Comparison of ENCODE assay signal across 12 cellular contexts in genomic region chr3:125137432-125138033, GRCh38.
DNase-seq lines count a peak whose midpoint lies in the region; ATAC-seq and TF ChIP-seq lines count a peak whose summit lies in the region.
"Had no signal": no experiment of that assay in that cellular context is flagged by ENCODE, and none has a peak within 500 bp of the region (broad histone marks: within the 10 kb centered on the region; RNA-seq: fewer than 3 reads in every experiment).

No MANE protein-coding gene starts in this region.

- peaks cover 0 to 2% of the 10 kb centered on the region in 2 experiments; a peak in 1 of 4 replicates for H3K79me1 ChIP-seq in IMR-90 (ENCODE audit: low read depth in 1 of 2, low read length in 2 of 2)

- H3K4me1 ChIP-seq in IMR-90 (ENCODE audit: control insufficient read depth, insufficient read depth, low read length): peaks cover 24% of the 10 kb centered on the region
- H3K4me1 ChIP-seq in naive thymus-derived CD4-positive, alpha-beta T cell (ENCODE audit: control insufficient read depth in 2 of 2, insufficient read depth in 2 of 2, low read length in 2 of 2): peaks cover 14 to 35% of the 10 kb centered on the region in 2 donors

- 68% methylated on average over 6 of the region's 16 CpGs; no CpG with 5 or more reads in 1 of the 2 experiments for WGBS in IMR-90 (ENCODE audit: extremely low coverage in 2 of 2, insufficient read length in 1 of 2), 2 experiments

- peaks cover 60% of the 10 kb centered on the region for H3K4me1 Mint-ChIP-seq in chondrocyte (ENCODE audit: low read depth)
- peaks cover 20 to 65% (median 41%) of the 10 kb centered on the region in 7 donors for H3K4me1 Mint-ChIP-seq in naive thymus-derived CD4-positive, alpha-beta T cell

- 0 out of 2 replicates have a peak overlapping the region, but pooled peaks have one; percentile 31 for H3K23ac ChIP-seq in IMR-90 (ENCODE audit: low read depth, low read length)

- TF ChIP-seq CTCF in IMR-90 (conservative IDR thresholded peaks at IDR 0.05; ENCODE audit: low read depth, low read length) (no peak), chondrocyte (IDR thresholded peaks at IDR 0.05) (no peak)

- no peaks in the 10 kb centered on the region for H3K27me3 ChIP-seq in IMR-90 (ENCODE audit: control insufficient read depth, insufficient read depth, low read length)
- H3K27me3 ChIP-seq in naive thymus-derived CD4-positive, alpha-beta T cell (ENCODE audit: control insufficient read depth in 2 of 2, insufficient read depth in 2 of 2, low read length in 2 of 2): no peaks in the 10 kb centered on the region

- H4K8ac ChIP-seq in IMR-90 (ENCODE audit: low read depth in 2 of 2, low read length in 2 of 2): peak overlapping the region in 1 of 2 experiments; percentile 67; a peak in 3 of 4 replicates

- H2BK15ac ChIP-seq in IMR-90 (ENCODE audit: low read depth, low read length): peak overlapping the region; percentile 29

- no peaks in the 10 kb centered on the region for H3K9me3 Mint-ChIP-seq in chondrocyte (ENCODE audit: low read depth)
- no peaks in the 10 kb centered on the region for H3K9me3 Mint-ChIP-seq in naive thymus-derived CD4-positive, alpha-beta T cell
- H3K9me3 Mint-ChIP-seq: activated CD4-positive, alpha-beta memory T cell treated with anti-CD3 and anti-CD28 coated beads for 36 hours had no signal

- peak overlapping the region; percentile 58 for H2AK9ac ChIP-seq in IMR-90 (replicated peaks; ENCODE audit: low read depth, low read length, poor library complexity)

- in situ Hi-C loops in IMR-90 (cut with MboI; ENCODE audit: low sequenced_read_pairs): no loop called here

- H2AK5ac ChIP-seq in IMR-90 (ENCODE audit: low read depth, low read length): peak overlapping the region; percentile 98

- CTCF ChIA-PET in IMR-90 (lab: Yijun Ruan, JAX): interaction anchor here (1.0 kb wide), 1 partner anchor 22 kb away, joined by 3 read pairs; no protein-coding TSS in a partner anchor
- CTCF ChIA-PET in naive thymus-derived CD4-positive, alpha-beta T cell (lab: Charles Lee): no interaction called here

- H2BK20ac ChIP-seq in IMR-90 (ENCODE audit: low read depth, low read length): peak overlapping the region; percentile 59; the same call in 1 of the 2 replicates

- H3K27ac Mint-ChIP-seq in chondrocyte (ENCODE audit: unreplicated experiment): peak overlapping the region; percentile 55
- peak overlapping the region in 5 of 9 donors; percentile 7 to 55 (median 19) for H3K27ac Mint-ChIP-seq in naive thymus-derived CD4-positive, alpha-beta T cell
- H3K27ac Mint-ChIP-seq: activated CD4-positive, alpha-beta memory T cell treated with anti-CD3 and anti-CD28 coated beads for 36 hours; activated naive CD8-positive, alpha-beta T cell; progenitor cell of endocrine pancreas had no signal

- no peak overlapping the region for H3K27ac ChIP-seq in IMR-90 (ENCODE audit: insufficient read depth, low read length)
- no peak overlapping the region for H3K27ac ChIP-seq in naive thymus-derived CD4-positive, alpha-beta T cell (ENCODE audit: low read depth, low read length)

- H2BK120ac ChIP-seq in IMR-90 (ENCODE audit: low read depth, low read length): peak overlapping the region; percentile 80

- H3K18ac ChIP-seq in IMR-90 (ENCODE audit: low read depth, low read length): peak overlapping the region; percentile 30

- TF ChIP-seq RAD21 in IMR-90 (IDR thresholded peaks at IDR 0.05; ENCODE audit: low read length): no peak

- H3K36me3 Mint-ChIP-seq in chondrocyte (ENCODE audit: low read depth): no peaks in the 10 kb centered on the region
- H3K36me3 Mint-ChIP-seq in naive thymus-derived CD4-positive, alpha-beta T cell: peaks cover 0 to 13% (median 0%) of the 10 kb centered on the region in 5 donors
- H3K36me3 Mint-ChIP-seq: activated CD4-positive, alpha-beta memory T cell treated with anti-CD3 and anti-CD28 coated beads for 36 hours had no signal

- H4K20me1 ChIP-seq in IMR-90 (ENCODE audit: insufficient read depth, low read length): no peaks in the 10 kb centered on the region

- H3K14ac ChIP-seq in IMR-90 (replicated peaks; ENCODE audit: low read depth, low read length): peak overlapping the region; percentile 70

- TF ChIP-seq POLR2A in IMR-90 (IDR thresholded peaks at IDR 0.05; ENCODE audit: low read depth, low read length): no peak

- no peak overlapping the region for H3K4me3 Mint-ChIP-seq in chondrocyte (ENCODE audit: unreplicated experiment)
- H3K4me3 Mint-ChIP-seq in naive thymus-derived CD4-positive, alpha-beta T cell: peak overlapping the region in 1 of 10 donors; percentile 2
- H3K4me3 Mint-ChIP-seq: activated CD4-positive, alpha-beta memory T cell treated with anti-CD3 and anti-CD28 coated beads for 36 hours; activated naive CD8-positive, alpha-beta T cell had no signal

- H2AFZ ChIP-seq in IMR-90 (replicated peaks; ENCODE audit: low read length, poor library complexity): peak overlapping the region; percentile 54

- peak overlapping the region; percentile 60 for H4K91ac ChIP-seq in IMR-90 (ENCODE audit: insufficient read depth, low read depth, low read length)

- no peaks in the 10 kb centered on the region for H3K27me3 Mint-ChIP-seq in chondrocyte (ENCODE audit: low read depth)
- peaks cover 0 to 57% (median 0%) of the 10 kb centered on the region in 5 donors for H3K27me3 Mint-ChIP-seq in naive thymus-derived CD4-positive, alpha-beta T cell
- H3K27me3 Mint-ChIP-seq: activated naive CD8-positive, alpha-beta T cell had no signal

- 0 out of 2 replicates have a peak overlapping the region, but pooled peaks have one; percentile 7 for H4K5ac ChIP-seq in IMR-90 (ENCODE audit: low read depth, low read length)

- POLR2A ChIA-PET in IMR-90 (lab: Charles Lee; ENCODE audit: unreplicated experiment): interaction anchor here (0.6 kb wide), 1 partner anchor 76 kb away, joined by 3 read pairs; no protein-coding TSS in a partner anchor
- POLR2A ChIA-PET in naive thymus-derived CD4-positive, alpha-beta T cell (lab: Charles Lee): interaction anchor here (1.2 kb wide), 1 partner anchor 174 kb away, joined by 3 read pairs; no protein-coding TSS in a partner anchor

- no TSS peak for BruUV-seq in IMR-90 (replicated peaks; lab: Mats Ljungman, UMichigan)

- intact Hi-C loops in IMR-90 (cut with micrococcal nuclease): no loop called here
- intact Hi-C loops in naive thymus-derived CD4-positive, alpha-beta T cell (cut with micrococcal nuclease): no loop called here

- DNase-seq in AG08396 (ENCODE audit: low spot score) (peak; percentile 80), IMR-90 (peak; percentile 76), chondrocyte (ENCODE audit: low spot score) (no peak), RKO (ENCODE audit: low spot score) (no peak), mesenteric fat pad (ENCODE audit: low spot score) (no peak), DMS153 treated with DMSO at 0.1 percent for 48 hours (lab: John Stamatoyannopoulos, UW; ENCODE audit: unreplicated experiment) (no peak)
- DNase-seq in naive thymus-derived CD4-positive, alpha-beta T cell: no peak
- DNase-seq: activated CD4-positive, alpha-beta memory T cell treated with anti-CD3 and anti-CD28 coated beads for 36 hours; NCI-H446 treated with DMSO at 0.1 percent for 48 hours had no signal

- no peak overlapping the region for H3K56ac ChIP-seq in IMR-90 (ENCODE audit: extremely low read depth, insufficient read depth, low read length)

- no peaks in the 10 kb centered on the region for H3K36me3 ChIP-seq in IMR-90 (ENCODE audit: control insufficient read depth, insufficient read depth, low read length)
- no peaks in the 10 kb centered on the region for H3K36me3 ChIP-seq in naive thymus-derived CD4-positive, alpha-beta T cell (ENCODE audit: control insufficient read depth in 2 of 3, insufficient read depth in 3 of 3, low read length in 3 of 3)

- H3K9me3 ChIP-seq in IMR-90 (ENCODE audit: control insufficient read depth, insufficient read depth, low read length): no peaks in the 10 kb centered on the region; the same call in 1 of the 2 replicates
- no peaks in the 10 kb centered on the region for H3K9me3 ChIP-seq in naive thymus-derived CD4-positive, alpha-beta T cell (ENCODE audit: control insufficient read depth in 2 of 3, low read length in 3 of 3)

- dilution Hi-C loops in IMR-90 (cut with HindIII; ENCODE audit: low sequenced_read_pairs, unreplicated experiment): no loop called here

- H3K4me3 ChIP-seq in IMR-90 (ENCODE audit: insufficient read depth, low read depth, low read length): no peak overlapping the region
- H3K4me3 ChIP-seq in naive thymus-derived CD4-positive, alpha-beta T cell (ENCODE audit: low read length): no peak overlapping the region

- no peak overlapping the region for H3K9ac ChIP-seq in IMR-90 (ENCODE audit: low read depth, low read length)

- peak overlapping the region; percentile 59 for H2BK5ac ChIP-seq in IMR-90 (ENCODE audit: low read depth, low read length, poor library complexity, severe bottlenecking)

- H3K9me1 ChIP-seq in IMR-90 (ENCODE audit: insufficient read depth, low read length): peaks cover 27% of the 10 kb centered on the region

- no peak overlapping the region for H3K4me2 ChIP-seq in IMR-90 (ENCODE audit: low read depth, low read length)

- peak overlapping the region; percentile 62 for H3K4ac ChIP-seq in IMR-90 (ENCODE audit: low read depth, low read length)

- ATAC-seq in IMR-90 (ENCODE audit: low read depth) (peak; percentile 62), GM21576 (IDR thresholded peaks at IDR 0.05; ENCODE audit: unreplicated experiment) (no peak)
- no peak for ATAC-seq in naive thymus-derived CD4-positive, alpha-beta T cell

TF ChIP-seq in IMR-90, 13 proteins besides CTCF, POLR2A, EP300 and RAD21:
- TF ChIP-seq NFE2L2 (IDR thresholded peaks at IDR 0.05; ENCODE audit: low read depth, low read length): no peak; the same call in 1 of the 2 replicates
- TF ChIP-seq FOS (IDR thresholded peaks at IDR 0.05; ENCODE audit: low read depth, low read length): peak; percentile 88
- peak; percentile 36; the same call in 1 of the 2 replicates for TF ChIP-seq USF2 (IDR thresholded peaks at IDR 0.05; ENCODE audit: low read depth, low read length)
- 0 out of 2 replicates have a peak, but pooled peaks have one; percentile 2 for TF ChIP-seq BHLHE40 (IDR thresholded peaks at IDR 0.05; ENCODE audit: low read depth, low read length)
TF ChIP-seq in IMR-90: peak in this region for 3.

Comparison
In these comparisons a context has a peak if more than half of its experiments do, and no peak if none do; other contexts are left out.
1. DNase-seq: peak in AG08396 (single experiment) and IMR-90 (single experiment); none in chondrocyte (single experiment), naive thymus-derived CD4-positive, alpha-beta T cell (0 of 9), RKO (single experiment), mesenteric fat pad (single experiment) and DMS153 treated with DMSO at 0.1 percent for 48 hours (single experiment).